8 cellular contexts compared by ENCODE assay signal in genomic region chr17:38591759-38592241, GRCh38. TPM values are rescaled to one million over a fixed set of nuclear protein-coding genes. Genes with fewer than 3 reads are reported as not detected.
DNase-seq lines count a peak whose midpoint lies in the region; ATAC-seq, FAIRE-seq and TF ChIP-seq lines count a peak whose summit lies in the region.

No MANE protein-coding gene starts in this region.

- no peak overlapping the region for H3K4ac ChIP-seq in H1 (replicated peaks; ENCODE audit: insufficient read length, low read depth, low read length)

- H2AFZ ChIP-seq in H1 (ENCODE audit: low read length) = no peak overlapping the region

- peaks cover 4 to 99% (median 19%) of the 10 kb centered on the region in 9 donors for H3K27me3 ChIP-seq in heart left ventricle
- peaks cover 100% of the 10 kb centered on the region for H3K27me3 ChIP-seq in left ventricle myocardium inferior (ENCODE audit: low read depth)
- H3K27me3 ChIP-seq in RWPE2 (ENCODE audit: insufficient read depth, poor library complexity, severe bottlenecking) = no peaks in the 10 kb centered on the region
- H3K27me3 ChIP-seq in H1 (replicated peaks in 1 of 4; ENCODE audit: control insufficient read depth in 3 of 4, extremely low read depth in 1 of 4, insufficient read depth in 3 of 4, low read length in 3 of 4) = peaks cover 0 to 7% (median 0%) of the 10 kb centered on the region in 4 experiments; a peak in 3 of 7 replicates
- H3K27me3 ChIP-seq in upper lobe of right lung = peaks cover 58% of the 10 kb centered on the region

- H3K14ac ChIP-seq in H1 (ENCODE audit: insufficient read length) = no peak overlapping the region

- TF ChIP-seq CTCF in heart left ventricle (IDR thresholded peaks at IDR 0.05) = no peak
- TF ChIP-seq CTCF in left ventricle myocardium inferior (IDR thresholded peaks at IDR 0.05; ENCODE audit: borderline replicate concordance) = no peak
- no peak for TF ChIP-seq CTCF in RWPE2 (IDR thresholded peaks at IDR 0.05; ENCODE audit: poor library complexity, severe bottlenecking)
- TF ChIP-seq CTCF in H1 (IDR thresholded peaks at IDR 0.05; ENCODE audit: control extremely low read depth in 1 of 3, insufficient read depth in 1 of 3, low read depth in 1 of 3, low read length in 3 of 3) = no peak
- no peak for TF ChIP-seq CTCF in upper lobe of right lung (IDR thresholded peaks at IDR 0.05)

- 0 out of 2 replicates have a peak overlapping the region, but pooled peaks have one; percentile 35 for H2BK5ac ChIP-seq in H1 (ENCODE audit: low read depth, low read length)

- POLR2A ChIA-PET in H1 (lab: Charles Lee; ENCODE audit: partially characterized antibody) = interaction anchor here (1.0 to 1.6 kb wide), 2 partner anchors 9 to 21 kb away, joined by 4 to 5 read pairs; no protein-coding TSS in a partner anchor

- peak in 3 of 4 donors; percentile 19 to 44 (median 34) for ATAC-seq in heart left ventricle
- ATAC-seq in RWPE2 (ENCODE audit: low read depth) = peak; percentile 37; the same call in 2 of the 3 replicates
- peak; percentile 82 for ATAC-seq in upper lobe of right lung
- no peak for ATAC-seq in HG02981 (IDR thresholded peaks at IDR 0.05; ENCODE audit: unreplicated experiment)
- no peak for ATAC-seq in HG03439 (IDR thresholded peaks at IDR 0.05; ENCODE audit: unreplicated experiment)

- H3K23ac ChIP-seq in H1 (ENCODE audit: insufficient read length) = no peak overlapping the region

- H2BK120ac ChIP-seq in H1 (replicated peaks; ENCODE audit: low read depth, low read length) = no peak overlapping the region

- intact Hi-C loops in heart left ventricle (cut with DNase I) = loop anchor here in 1 of 10 donors (10.0 kb wide), 1 partner anchor 47 kb away; no protein-coding TSS in a partner anchor
- intact Hi-C loops in left ventricle myocardium inferior (cut with micrococcal nuclease) = no loop called here
- intact Hi-C loops in upper lobe of right lung (cut with DNase I) = no loop called here

- H2BK15ac ChIP-seq in H1 (ENCODE audit: low read length) = no peak overlapping the region

- 0 out of 2 replicates have a peak, but pooled peaks cover 4% of the 10 kb centered on the region for H3K79me1 ChIP-seq in H1 (ENCODE audit: low read depth, low read length)

- TF ChIP-seq RAD21 in H1 (IDR thresholded peaks at IDR 0.05 in 1 of 2, conservative IDR thresholded peaks at IDR 0.05 in 1 of 2; ENCODE audit: low read depth in 2 of 2, low read length in 2 of 2) = no peak

- H3K4me3 ChIP-seq in heart left ventricle = no peak overlapping the region
- H3K4me3 ChIP-seq in left ventricle myocardium inferior = no peak overlapping the region
- H3K4me3 ChIP-seq in RWPE2 (ENCODE audit: severe bottlenecking) = no peak overlapping the region
- H3K4me3 ChIP-seq in H1 (ENCODE audit: extremely low read depth in 1 of 4, insufficient read depth in 2 of 4, low read depth in 3 of 4, low read length in 4 of 4) = no peak overlapping the region
- H3K4me3 ChIP-seq in upper lobe of right lung = no peak overlapping the region

- 0 out of 2 replicates have a peak overlapping the region, but pooled peaks have one; percentile 60 for H2BK12ac ChIP-seq in H1 (ENCODE audit: low read depth, low read length)

- DNase-seq in heart left ventricle = no peak
- DNase-seq in left ventricle myocardium inferior = no peak
- DNase-seq in RWPE2 (ENCODE audit: low spot score) = no peak
- no peak for DNase-seq in H1 (ENCODE audit: low read depth in 1 of 2, low spot score in 2 of 2)
- DNase-seq in upper lobe of right lung = no peak
- no peak for DNase-seq in activated effector memory CD4-positive, alpha-beta T cell treated with Interleukin-2 at 50 U/mL for 16 hours

- H3K4me2 ChIP-seq in H1 (ENCODE audit: insufficient read depth in 1 of 2, low read depth in 2 of 2, low read length in 2 of 2) = no peak overlapping the region

- no peak overlapping the region; a peak in 1 of 7 replicates for H3K9ac ChIP-seq in H1 (replicated peaks in 1 of 4; ENCODE audit: extremely low read depth in 1 of 4, low read depth in 3 of 4, low read length in 3 of 4)

- H2AK5ac ChIP-seq in H1 (ENCODE audit: low read depth, low read length) = peak overlapping the region; percentile 14; the same call in 1 of the 2 replicates

- TF ChIP-seq POLR2A in heart left ventricle (IDR thresholded peaks at IDR 0.05) (no peak), H1 (IDR thresholded peaks at IDR 0.05; ENCODE audit: control extremely low read depth in 1 of 2, low read depth in 2 of 2, low read length in 2 of 2) (no peak)

- H4K8ac ChIP-seq in H1 (ENCODE audit: extremely low read depth, insufficient read depth, low read length) = no peak overlapping the region; the same call in 1 of the 2 replicates

- H4K20me1 ChIP-seq in H1 (replicated peaks in 1 of 2; ENCODE audit: control insufficient read depth in 1 of 2, insufficient read depth in 2 of 2, low read length in 2 of 2) = peaks cover 0 to 4% of the 10 kb centered on the region in 2 experiments

- no peak overlapping the region for H3K18ac ChIP-seq in H1 (ENCODE audit: extremely low read depth, low read length)

- H3K36me3 ChIP-seq in heart left ventricle = no peaks in the 10 kb centered on the region
- no peaks in the 10 kb centered on the region for H3K36me3 ChIP-seq in left ventricle myocardium inferior
- no peaks in the 10 kb centered on the region for H3K36me3 ChIP-seq in RWPE2 (ENCODE audit: low read depth)
- H3K36me3 ChIP-seq in H1 (ENCODE audit: control insufficient read depth in 2 of 4, insufficient read depth in 4 of 4, low read length in 3 of 4) = no peaks in the 10 kb centered on the region; a peak in 1 of 8 replicates
- H3K36me3 ChIP-seq in upper lobe of right lung = no peaks in the 10 kb centered on the region

- 66 to 78% (median 69%) methylated on average over 5 of the region's 5 CpGs for WGBS in heart left ventricle, 4 donors
- 91% methylated on average over 5 of the region's 5 CpGs; no CpG with 5 or more reads in 1 of the 2 experiments for WGBS in H1 (ENCODE audit: extremely low coverage in 1 of 2, insufficient coverage in 1 of 2, insufficient read length in 1 of 2, insufficient replicate concordance in 2 of 2, low coverage in 1 of 2, low lambda C conversion rate in 2 of 2, missing lambda C conversion rate in 1 of 2), 2 experiments

- H3K23me2 ChIP-seq in H1 (ENCODE audit: low read depth, low read length) = no peaks in the 10 kb centered on the region

- H3K79me2 ChIP-seq in H1 (ENCODE audit: control insufficient read depth in 1 of 2, insufficient read depth in 2 of 2, low read length in 2 of 2) = no peaks in the 10 kb centered on the region

- no peak overlapping the region for H3K56ac ChIP-seq in H1 (replicated peaks; ENCODE audit: insufficient read length, low read depth, low read length)

- H3K4me1 ChIP-seq in heart left ventricle = peaks cover 0 to 26% (median 0%) of the 10 kb centered on the region in 12 donors
- H3K4me1 ChIP-seq in left ventricle myocardium inferior = no peaks in the 10 kb centered on the region
- peaks cover 6% of the 10 kb centered on the region for H3K4me1 ChIP-seq in RWPE2 (ENCODE audit: insufficient read depth, poor library complexity, severe bottlenecking)
- peaks cover 0 to 35% (median 22%) of the 10 kb centered on the region in 4 experiments; a peak in 6 of 7 replicates for H3K4me1 ChIP-seq in H1 (replicated peaks in 1 of 4; ENCODE audit: control insufficient read depth in 3 of 4, insufficient read depth in 4 of 4, low read length in 3 of 4)
- H3K4me1 ChIP-seq in upper lobe of right lung = peaks cover 9% of the 10 kb centered on the region

- H4K91ac ChIP-seq in H1 (replicated peaks; ENCODE audit: insufficient read length, low read length) = no peak overlapping the region

- no peak for TF ChIP-seq EP300 in H1 (IDR thresholded peaks at IDR 0.05; ENCODE audit: borderline replicate concordance in 1 of 2, low read depth in 2 of 2, low read length in 2 of 2)

- FAIRE-seq in H1 (lab: Jason Lieb, UNC) = no peak

- CTCF ChIA-PET in H1 (lab: Charles Lee; ENCODE audit: partially characterized antibody) = interaction anchor here (1.0 to 32.0 kb wide), 6 partner anchors 9 to 83 kb away, joined by 3 to 914 read pairs (median 207); partner anchors contain the start of genes EPOP and SRCIN1

- no peak overlapping the region for H2BK20ac ChIP-seq in H1 (ENCODE audit: low read length)

- H3K9me3 ChIP-seq in heart left ventricle = no peaks in the 10 kb centered on the region
- H3K9me3 ChIP-seq in left ventricle myocardium inferior (replicated peaks) = no peaks in the 10 kb centered on the region
- H3K9me3 ChIP-seq in RWPE2 (ENCODE audit: severe bottlenecking) = no peaks in the 10 kb centered on the region
- H3K9me3 ChIP-seq in H1 (ENCODE audit: insufficient read depth in 2 of 2, low read depth in 1 of 2, low read length in 1 of 2) = no peaks in the 10 kb centered on the region
- no peaks in the 10 kb centered on the region for H3K9me3 ChIP-seq in upper lobe of right lung

- H3K27ac ChIP-seq in heart left ventricle (no peak overlapping the region), left ventricle myocardium inferior (replicated peaks) (no peak overlapping the region), RWPE2 (ENCODE audit: poor library complexity, severe bottlenecking) (no peak overlapping the region), H1 (ENCODE audit: low read depth, low read length) (no peak overlapping the region), upper lobe of right lung (no peak overlapping the region)

- no peak overlapping the region for H4K5ac ChIP-seq in H1 (ENCODE audit: insufficient read length, low read depth, low read length)

TF ChIP-seq in H1, 55 proteins besides CTCF, POLR2A, EP300 and RAD21 (continues in another document):
- TF ChIP-seq RNF2 (IDR thresholded peaks at IDR 0.05; ENCODE audit: borderline replicate concordance, low read depth, low read length, missing control alignments, poor library complexity, severe bottlenecking) (no peak), EGR1 (IDR thresholded peaks at IDR 0.05; ENCODE audit: borderline replicate concordance, low read depth, low read length) (no peak), GTF2F1 (IDR thresholded peaks at IDR 0.05; ENCODE audit: borderline replicate concordance, low read depth, low read length) (no peak), HDAC6 (IDR thresholded peaks at IDR 0.05; ENCODE audit: low read depth, low read length) (no peak), RFX5 (IDR thresholded peaks at IDR 0.05; ENCODE audit: borderline replicate concordance, low read depth, low read length) (no peak), SIRT6 (IDR thresholded peaks at IDR 0.05; ENCODE audit: low read length) (no peak)

RNA-seq across cellular contexts. Expression of gene SRCIN1, which starts 14.0 kb away (rescaled TPM):
- total RNA-seq in heart left ventricle (1 to 10 TPM in 5 of 9 donors, under 1 TPM in 4; 0.46 to 1.7 (median 1.1) TPM), left ventricle myocardium inferior (2.0 TPM), upper lobe of right lung (2.1 TPM)
- polyA plus RNA-seq in heart left ventricle (under 1 TPM; 0.19 to 0.95 TPM), H1 (2011; rRNA removed) (2.8 and 4.2 TPM in 2 replicates)
- 3.8 and 4.1 TPM in 2 replicates for total RNA-seq in H1 (2021; fragmentation: NEBNext Ultra II Directional; extraction: Animal tissue kit (Norgen Biotek cat#: 25700))
- 2.3 TPM for polyA plus RNA-seq in H1 (2011; cell fraction: cytosol; rRNA removed)
- 14.3 TPM for polyA plus RNA-seq in H1 (2011; cell fraction: nucleus; rRNA removed)
- polyA plus RNA-seq in H1 (2012, experiment 1 of 2) = 5.2 to 6.7 TPM (median 6.1 TPM) in 4 replicates
- polyA plus RNA-seq in H1 (2012, experiment 2 of 2) = 2.0 TPM
- polyA plus RNA-seq in H1 (2013, experiment 1 of 2) = 1.7 TPM
- polyA plus RNA-seq in H1 (2013, experiment 2 of 2) = 1.3 TPM
- polyA minus RNA-seq in H1 (2011; rRNA and poly(A)+ RNA removed) = 2.0 and 3.7 TPM in 2 replicates
- 5.5 TPM for polyA minus RNA-seq in H1 (2011; cell fraction: cytosol; rRNA and poly(A)+ RNA removed)
- 9.6 TPM for polyA minus RNA-seq in H1 (2011; cell fraction: nucleus; rRNA and poly(A)+ RNA removed)

Comparison
In these comparisons a context has a peak if more than half of its experiments do, and no peak if none do; other contexts are left out.
1. ATAC-seq: peak in heart left ventricle (3 of 4), RWPE2 (single experiment) and upper lobe of right lung (single experiment); none in HG02981 (single experiment) and HG03439 (single experiment).